ENCODE assay signal across 13 cellular contexts in genomic region chr12:53201170-53201541, GRCh38. TPM values are rescaled to one million over a fixed set of nuclear protein-coding genes. Genes with fewer than 3 reads are reported as not detected.
DNase-seq lines count a peak whose midpoint lies in the region; ATAC-seq and TF ChIP-seq lines count a peak whose summit lies in the region.
"Had no signal": no experiment of that assay in that cellular context is flagged by ENCODE, and none has a peak within 500 bp of the region (broad histone marks: within the 10 kb centered on the region; RNA-seq: fewer than 3 reads in every experiment).

No MANE protein-coding gene starts in this region.

- peak overlapping the region; percentile 62 for H3K27ac ChIP-seq in BLaER1
- H3K27ac ChIP-seq in HEK293 (ENCODE audit: extremely low read depth, low read depth, low read length): no peak overlapping the region
- peak overlapping the region; percentile 38 for H3K27ac ChIP-seq in mesenchymal stem cell (ENCODE audit: low read length, poor library complexity, severe bottlenecking)
- H3K27ac ChIP-seq: gastroesophageal sphincter, left lung had no signal

- H2BK12ac ChIP-seq in mesenchymal stem cell (ENCODE audit: low read length in 2 of 2): no peak overlapping the region

- H3K4me1 ChIP-seq in BLaER1: peaks cover 70% of the 10 kb centered on the region
- no peaks in the 10 kb centered on the region for H3K4me1 ChIP-seq in HEK293 (ENCODE audit: control insufficient read depth, insufficient read depth, low read length)
- peaks cover 6% of the 10 kb centered on the region for H3K4me1 ChIP-seq in mesenchymal stem cell (ENCODE audit: control insufficient read depth, insufficient read depth, low read depth, low read length)

- H3K4me3 ChIP-seq in BLaER1 (no peak overlapping the region), HEK293 (ENCODE audit: low read depth, low read length) (no peak overlapping the region), mesenchymal stem cell (ENCODE audit: insufficient read depth in 1 of 2, low read depth in 1 of 2, low read length in 2 of 2) (no peak overlapping the region)
- H3K4me3 ChIP-seq: gastroesophageal sphincter, left lung had no signal

- no peaks in the 10 kb centered on the region for H3K9me3 Mint-ChIP-seq in activated T-helper 17 cell treated with anti-CD3 and anti-CD28 coated beads, Interleukin-2, amount 50 U/mL, for 72 hours

- no peak for TF ChIP-seq CTCF in HEK293 (tag by site-specific recombination; IDR thresholded peaks at IDR 0.05)

- no peak overlapping the region for H3K14ac ChIP-seq in mesenchymal stem cell (ENCODE audit: low read length in 2 of 2)

- H3K18ac ChIP-seq in mesenchymal stem cell (ENCODE audit: low read depth in 1 of 2, low read length in 2 of 2): no peak overlapping the region

- no peak overlapping the region for H2AFZ ChIP-seq in mesenchymal stem cell (ENCODE audit: low read depth, low read length)

- POLR2A ChIA-PET in HEK293 (lab: Yijun Ruan, JAX): interaction anchor here (1.6 kb wide), 1 partner anchor 14 kb away, joined by 5 read pairs; no protein-coding TSS in a partner anchor

- DNase-seq in mesenchymal stem cell (peak; percentile 61), NCI-H82 treated with DMSO at 0.1 percent for 48 hours (lab: John Stamatoyannopoulos, UW; ENCODE audit: unreplicated experiment) (no peak), OCI-M2 (lab: John Stamatoyannopoulos, UW; ENCODE audit: unreplicated experiment) (no peak), NK-92 (lab: John Stamatoyannopoulos, UW; ENCODE audit: unreplicated experiment) (no peak), retina (no peak)
- DNase-seq: dermis blood vessel endothelial cell, left lung, NCI-H2227 treated with DMSO at 0.1 percent for 48 hours, nucleus accumbens had no signal

- H3K79me1 ChIP-seq in mesenchymal stem cell (replicated peaks; ENCODE audit: low read length, poor library complexity, severe bottlenecking): no peaks in the 10 kb centered on the region

- peak overlapping the region; percentile 91 for H3K4me2 ChIP-seq in BLaER1
- no peak overlapping the region for H3K4me2 ChIP-seq in mesenchymal stem cell (ENCODE audit: low read length, poor library complexity, severe bottlenecking)

- peaks cover 79% of the 10 kb centered on the region for H3K36me3 Mint-ChIP-seq in activated T-helper 17 cell treated with anti-CD3 and anti-CD28 coated beads, Interleukin-2, amount 50 U/mL, for 72 hours (ENCODE audit: low read depth)

- H3K4ac ChIP-seq in mesenchymal stem cell (ENCODE audit: low read depth in 1 of 2, low read length in 2 of 2): no peak overlapping the region

- peaks cover 9% of the 10 kb centered on the region; the same call in 1 of the 2 replicates for H3K36me3 ChIP-seq in BLaER1
- H3K36me3 ChIP-seq in HEK293 (ENCODE audit: control insufficient read depth in 2 of 2, insufficient read depth in 1 of 2, low read length in 2 of 2): no peaks in the 10 kb centered on the region
- H3K36me3 ChIP-seq in mesenchymal stem cell (ENCODE audit: control insufficient read depth in 1 of 2, insufficient read depth in 2 of 2, low read depth in 1 of 2, low read length in 2 of 2): peaks cover 0 to 3% of the 10 kb centered on the region in 2 experiments
- H3K36me3 ChIP-seq: gastroesophageal sphincter, left lung had no signal

- ATAC-seq in activated T-helper 17 cell treated with anti-CD3 and anti-CD28 coated beads, Interleukin-2, amount 50 U/mL, for 72 hours (replicated peaks): no peak
- ATAC-seq: gastroesophageal sphincter, left lung had no signal

- H3K4me3 Mint-ChIP-seq in activated T-helper 17 cell treated with anti-CD3 and anti-CD28 coated beads, Interleukin-2, amount 50 U/mL, for 72 hours: peak overlapping the region; percentile 87

- WGBS in mesenchymal stem cell: 55% methylated on average over 1 of the region's 1 CpG

- no peak overlapping the region for H2BK5ac ChIP-seq in mesenchymal stem cell (ENCODE audit: low read depth, low read length, poor library complexity, severe bottlenecking)

- H3K9me3 ChIP-seq in BLaER1 (no peaks in the 10 kb centered on the region), HEK293 (ENCODE audit: control insufficient read depth, insufficient read depth, low read depth, low read length) (no peaks in the 10 kb centered on the region), mesenchymal stem cell (ENCODE audit: control insufficient read depth, low read length) (no peaks in the 10 kb centered on the region)
- H3K9me3 ChIP-seq: gastroesophageal sphincter, left lung had no signal

- H3K9ac ChIP-seq in BLaER1 (peak overlapping the region; percentile 38; the same call in 1 of the 2 replicates), mesenchymal stem cell (ENCODE audit: low read length) (peak overlapping the region; percentile 7)

- peak overlapping the region; percentile 90 for H3K27ac Mint-ChIP-seq in activated T-helper 17 cell treated with anti-CD3 and anti-CD28 coated beads, Interleukin-2, amount 50 U/mL, for 72 hours

- H2BK120ac ChIP-seq in mesenchymal stem cell (ENCODE audit: low read depth, low read length): no peak overlapping the region

- H3K27me3 Mint-ChIP-seq in activated T-helper 17 cell treated with anti-CD3 and anti-CD28 coated beads, Interleukin-2, amount 50 U/mL, for 72 hours: no peaks in the 10 kb centered on the region

- CTCF ChIA-PET in HEK293 (lab: Yijun Ruan, JAX): interaction anchor here (0.6 to 2.3 kb wide), 7 partner anchors 10 to 151 kb away, joined by 3 to 14 read pairs (median 3); no protein-coding TSS in a partner anchor

- no peak overlapping the region for H4K8ac ChIP-seq in mesenchymal stem cell (ENCODE audit: low read length)

- no peaks in the 10 kb centered on the region for H3K27me3 ChIP-seq in BLaER1
- H3K27me3 ChIP-seq in mesenchymal stem cell (ENCODE audit: control insufficient read depth in 1 of 2, insufficient read depth in 1 of 2, low read length in 2 of 2): peaks cover 0 to 30% of the 10 kb centered on the region in 2 experiments
- H3K27me3 ChIP-seq: gastroesophageal sphincter had no signal

- no peak overlapping the region for H2AK5ac ChIP-seq in mesenchymal stem cell (ENCODE audit: low read length, severe bottlenecking)

- no peak overlapping the region for H4K91ac ChIP-seq in mesenchymal stem cell (ENCODE audit: low read length)

- H3K4me1 Mint-ChIP-seq in activated T-helper 17 cell treated with anti-CD3 and anti-CD28 coated beads, Interleukin-2, amount 50 U/mL, for 72 hours: peaks cover 47% of the 10 kb centered on the region

- H3K23ac ChIP-seq in mesenchymal stem cell (ENCODE audit: low read length in 2 of 2): no peak overlapping the region

- H2BK15ac ChIP-seq in mesenchymal stem cell (ENCODE audit: low read depth, poor library complexity, severe bottlenecking): no peak overlapping the region

- H4K20me1 ChIP-seq in BLaER1: no peaks in the 10 kb centered on the region

TF ChIP-seq in HEK293, 187 proteins besides CTCF, POLR2A, EP300 and RAD21:
- TF ChIP-seq PRDM1 (tag by site-specific recombination; IDR thresholded peaks at IDR 0.05) (peak; percentile 30; the same call in 1 of the 2 replicates), ZBTB17 (tag by site-specific recombination; IDR thresholded peaks at IDR 0.05) (no peak), ZBTB48 (tag by site-specific recombination; IDR thresholded peaks at IDR 0.05) (no peak)

RNA-seq across cellular contexts. Expression of gene ITGB7, which starts 5.9 kb away (rescaled TPM):
- 100 to 1,000 TPM; 183 to 187 TPM for total RNA-seq in activated T-helper 17 cell treated with anti-CD3 and anti-CD28 coated beads, Interleukin-2, amount 50 U/mL, for 72 hours
- polyA plus RNA-seq in mesenchymal stem cell (2013, experiment 1 of 2): 0.19 TPM
- polyA plus RNA-seq in mesenchymal stem cell (2013, experiment 2 of 2): 0.10 TPM

RNA-seq across cellular contexts. Expression of gene CSAD, which starts 20.4 kb away (rescaled TPM):
- 10 to 100 TPM; 29.8 to 43.5 TPM for total RNA-seq in activated T-helper 17 cell treated with anti-CD3 and anti-CD28 coated beads, Interleukin-2, amount 50 U/mL, for 72 hours
- polyA plus RNA-seq in mesenchymal stem cell (2013, experiment 1 of 2): 9.3 TPM
- polyA plus RNA-seq in mesenchymal stem cell (2013, experiment 2 of 2): 8.4 TPM

RNA-seq across cellular contexts. Expression of gene ZNF740, which starts 20.6 kb away (rescaled TPM):
- total RNA-seq in activated T-helper 17 cell treated with anti-CD3 and anti-CD28 coated beads, Interleukin-2, amount 50 U/mL, for 72 hours: 10 to 100 TPM; 41.8 to 42.3 TPM
- 8.0 TPM for polyA plus RNA-seq in mesenchymal stem cell (2013, experiment 1 of 2)
- 7.8 TPM for polyA plus RNA-seq in mesenchymal stem cell (2013, experiment 2 of 2)

RNA-seq across cellular contexts. Expression of gene RARG, which starts 30.9 kb away (rescaled TPM):
- total RNA-seq in activated T-helper 17 cell treated with anti-CD3 and anti-CD28 coated beads, Interleukin-2, amount 50 U/mL, for 72 hours: 10 to 100 TPM; 28.5 to 58.3 TPM
- 20.0 TPM for polyA plus RNA-seq in mesenchymal stem cell (2013, experiment 1 of 2)
- 20.3 TPM for polyA plus RNA-seq in mesenchymal stem cell (2013, experiment 2 of 2)
